8 cellular contexts compared by ENCODE assay signal in the genomic region with DNA sequence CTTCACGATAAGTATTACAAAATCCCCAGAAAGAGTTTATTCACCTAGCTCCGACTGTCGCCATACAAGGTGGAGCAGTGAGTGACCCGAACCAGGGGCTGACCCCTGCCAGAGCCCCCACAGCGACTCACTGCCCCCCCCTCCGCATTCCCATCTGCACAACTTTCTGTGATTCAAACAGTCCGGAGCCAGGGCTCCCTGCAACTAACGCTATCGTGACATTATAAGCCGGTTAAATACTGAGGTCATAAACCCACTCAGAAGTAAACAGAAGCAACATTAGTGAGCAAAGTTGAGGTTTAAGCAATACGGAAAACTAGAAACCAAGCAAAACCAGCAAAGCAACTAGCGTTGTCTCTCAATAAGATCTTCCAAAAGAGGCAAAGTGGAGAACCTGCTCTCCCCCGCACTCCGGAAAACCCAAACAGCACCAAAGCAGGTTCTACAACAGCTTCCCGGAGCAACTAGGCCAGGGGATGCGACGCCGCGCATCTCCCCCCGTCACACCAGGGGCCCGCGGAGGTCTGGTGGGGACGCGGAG. TPM values are rescaled to one million over a fixed set of nuclear protein-coding genes. Genes with fewer than 3 reads are reported as not detected.
DNase-seq lines count a peak whose midpoint lies in the region; ATAC-seq lines count a peak whose summit lies in the region.

No MANE protein-coding gene starts in this region.

- peak overlapping the region; percentile 85 for H3K27ac Mint-ChIP-seq in natural killer cell treated with Interleukin-12 subunit alpha and Interleukin-12 subunit beta and Interleukin-15 and Interleukin-18, amount 100 ng/mL, for 72 hours

- no peaks in the 10 kb centered on the region for H3K36me3 Mint-ChIP-seq in natural killer cell treated with Interleukin-12 subunit alpha and Interleukin-12 subunit beta and Interleukin-15 and Interleukin-18, amount 100 ng/mL, for 72 hours

- no peaks in the 10 kb centered on the region for H3K27me3 Mint-ChIP-seq in natural killer cell treated with Interleukin-12 subunit alpha and Interleukin-12 subunit beta and Interleukin-15 and Interleukin-18, amount 100 ng/mL, for 72 hours

- ATAC-seq in GM21528 (IDR thresholded peaks at IDR 0.05; ENCODE audit: low FRiP score, unreplicated experiment), result peak; percentile 11
- ATAC-seq in natural killer cell treated with Interleukin-12 subunit alpha and Interleukin-12 subunit beta and Interleukin-15 and Interleukin-18, amount 100 ng/mL, for 72 hours, result peak in 1 of 2 donors; percentile 0
- ATAC-seq in HG03342 (IDR thresholded peaks at IDR 0.05; ENCODE audit: unreplicated experiment), result no peak

- peaks cover 20 to 21% of the 10 kb centered on the region in 2 donors for H3K4me1 Mint-ChIP-seq in natural killer cell treated with Interleukin-12 subunit alpha and Interleukin-12 subunit beta and Interleukin-15 and Interleukin-18, amount 100 ng/mL, for 72 hours (ENCODE audit: low read depth in 2 of 2)

- no peaks in the 10 kb centered on the region for H3K9me3 Mint-ChIP-seq in natural killer cell treated with Interleukin-12 subunit alpha and Interleukin-12 subunit beta and Interleukin-15 and Interleukin-18, amount 100 ng/mL, for 72 hours

- H3K4me3 Mint-ChIP-seq in natural killer cell treated with Interleukin-12 subunit alpha and Interleukin-12 subunit beta and Interleukin-15 and Interleukin-18, amount 100 ng/mL, for 72 hours, result peak overlapping the region; percentile 99

- DNase-seq in A172 (ENCODE audit: low spot score), result peak; percentile 8
- DNase-seq in SW480 (ENCODE audit: low spot score), result peak; percentile 25
- no peak for DNase-seq in epithelial cell of prostate (ENCODE audit: low read depth, low spot score)
- no peak for DNase-seq in natural killer cell treated with Interleukin-12 subunit alpha and Interleukin-12 subunit beta and Interleukin-15 and Interleukin-18, amount 100 ng/mL, for 72 hours (ENCODE audit: low spot score)
- DNase-seq in NCI-H2081 (lab: John Stamatoyannopoulos, UW), result no peak
- DNase-seq in NCI-H526 treated with DMSO at 0.1 percent for 48 hours (lab: John Stamatoyannopoulos, UW), result no peak

- peak overlapping the region; percentile 57 for H3K27ac ChIP-seq in epithelial cell of prostate

RNA-seq across cellular contexts. Expression of a gene that starts 0.6 kb away (rescaled TPM):
- total RNA-seq in A172 (2014; rRNA removed; shearing (Covaris generic)), result 55.1 and 60.6 TPM in 2 replicates
- 100 to 1,000 TPM in 1 of 2 donors, 10 to 100 TPM in 1; 51.1 to 111 TPM for total RNA-seq in natural killer cell treated with Interleukin-12 subunit alpha and Interleukin-12 subunit beta and Interleukin-15 and Interleukin-18, amount 100 ng/mL, for 72 hours

RNA-seq across cellular contexts. Expression of a gene that starts 38.4 kb away (rescaled TPM):
- 31.0 and 31.5 TPM in 2 replicates for total RNA-seq in A172 (2014; rRNA removed; shearing (Covaris generic))
- total RNA-seq in natural killer cell treated with Interleukin-12 subunit alpha and Interleukin-12 subunit beta and Interleukin-15 and Interleukin-18, amount 100 ng/mL, for 72 hours, result 10 to 100 TPM; 44.5 to 75.0 TPM

Comparison
In these comparisons a context has a peak if more than half of its experiments do, and no peak if none do; other contexts are left out.
1. DNase-seq: peak in A172 (single experiment) and SW480 (single experiment); none in epithelial cell of prostate (single experiment), natural killer cell treated with Interleukin-12 subunit alpha and Interleukin-12 subunit beta and Interleukin-15 and Interleukin-18, amount 100 ng/mL, for 72 hours (single experiment), NCI-H2081 (0 of 2) and NCI-H526 treated with DMSO at 0.1 percent for 48 hours (single experiment).